Comparison of ENCODE assay signal across 8 cellular contexts in the genomic region with DNA sequence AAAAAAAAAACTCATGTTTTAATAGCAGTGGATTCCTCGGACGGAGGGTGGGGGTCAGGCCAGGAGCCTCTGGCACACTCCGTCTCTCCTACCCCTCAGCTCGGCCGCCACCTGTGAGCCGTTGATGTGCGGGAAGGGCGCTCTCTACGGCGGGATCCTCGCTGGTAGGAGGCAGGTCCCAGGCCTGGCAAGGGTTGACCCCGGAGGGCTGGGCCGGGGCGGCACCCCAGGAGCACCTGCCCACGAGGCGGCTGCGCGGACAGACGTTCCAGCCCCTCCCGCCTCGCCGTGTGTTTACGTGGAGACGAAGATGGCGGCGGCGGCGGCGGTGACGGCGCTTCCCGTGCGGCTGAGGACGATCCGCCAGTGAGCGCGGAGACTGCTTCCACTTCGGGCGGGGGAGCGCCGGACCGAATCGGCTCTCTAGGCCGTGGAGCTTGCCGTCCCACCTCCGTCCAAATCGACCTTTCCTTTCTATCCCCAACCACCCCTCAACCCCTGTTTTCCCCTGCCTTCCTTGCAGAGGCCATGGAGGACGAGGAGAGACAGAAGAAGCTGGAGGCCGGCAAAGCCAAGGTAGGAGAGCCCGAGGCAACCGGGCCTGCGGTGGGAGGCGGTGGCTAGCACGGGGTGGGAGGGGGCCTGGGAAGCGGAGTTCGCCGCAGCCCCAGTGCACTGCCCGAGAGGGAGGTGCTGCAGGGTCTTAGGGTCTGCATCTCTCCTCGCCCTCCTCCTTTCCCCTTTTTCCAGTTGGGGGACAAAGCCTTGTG. TPM values are rescaled to one million over a fixed set of nuclear protein-coding genes. Genes with fewer than 3 reads are reported as not detected.
DNase-seq lines count a peak whose midpoint lies in the region; ATAC-seq, FAIRE-seq and TF ChIP-seq lines count a peak whose summit lies in the region.

A gene (plus strand): TSS at position 291 of the 770 bp plus-strand sequence. CDS start 238 bp downstream, at position 529.

- H3K4me1 ChIP-seq in adrenal gland (replicated peaks in 1 of 2) (peaks cover 16 to 40% of the 10 kb centered on the region in 2 donors), left ventricle myocardium inferior (peaks cover 53% of the 10 kb centered on the region)

- no peaks in the 10 kb centered on the region for H3K27me3 ChIP-seq in adrenal gland
- H3K27me3 ChIP-seq in left ventricle myocardium inferior (ENCODE audit: low read depth): no peaks in the 10 kb centered on the region

- peak; percentile 92 for DNase-seq in NCI-H1105 (lab: John Stamatoyannopoulos, UW)
- peak; percentile 76 to 91 (median 83) for DNase-seq in T-helper 1 cell
- DNase-seq in adrenal gland: peak; percentile 91 to 95 (median 92)
- peak; percentile 91 for DNase-seq in left ventricle myocardium inferior
- DNase-seq in pulmonary artery endothelial cell (ENCODE audit: low read depth, low spot score): peak; percentile 29
- peak; percentile 97 for DNase-seq in urothelium cell line (ENCODE audit: low spot score)

- peak within 1 kb of the TSS; percentile 89 for H3K4me3 ChIP-seq in GM12875 (ENCODE audit: low read depth, low read length)
- H3K4me3 ChIP-seq in adrenal gland: peak within 1 kb of the TSS; percentile 12 to 94 (median 72)
- peak within 1 kb of the TSS; percentile 85 for H3K4me3 ChIP-seq in left ventricle myocardium inferior

- 0 to 1% (median 0%) methylated on average over 9 to 59 of the region's 59 CpGs for WGBS in adrenal gland, 4 donors

- peak; percentile 89 for FAIRE-seq in urothelium cell line (lab: Jason Lieb, UNC)

- TF ChIP-seq CTCF in GM12875 (IDR thresholded peaks at IDR 0.05; ENCODE audit: borderline replicate concordance, insufficient read depth, low read depth, low read length) (no peak), adrenal gland (IDR thresholded peaks at IDR 0.05) (peak in 1 of 6 experiments; percentile 12), left ventricle myocardium inferior (IDR thresholded peaks at IDR 0.05; ENCODE audit: borderline replicate concordance) (no peak)

- intact Hi-C loops in adrenal gland (cut with DNase I) (no loop called here), left ventricle myocardium inferior (cut with micrococcal nuclease) (no loop called here)

- peak; percentile 54 to 93 for TF ChIP-seq POLR2A in adrenal gland (IDR thresholded peaks at IDR 0.05)

- H3K36me3 ChIP-seq in adrenal gland (replicated peaks in 1 of 2) (no peaks in the 10 kb centered on the region), left ventricle myocardium inferior (no peaks in the 10 kb centered on the region)

- H3K9me3 ChIP-seq in adrenal gland (replicated peaks in 1 of 3) (no peaks in the 10 kb centered on the region), left ventricle myocardium inferior (replicated peaks) (no peaks in the 10 kb centered on the region)

- peak; percentile 92 for ATAC-seq in HG02623 (IDR thresholded peaks at IDR 0.05; ENCODE audit: unreplicated experiment)

- H3K27ac ChIP-seq in adrenal gland: peak within 1 kb of the TSS; percentile 75 to 98 (median 91)
- peak within 1 kb of the TSS; percentile 95 for H3K27ac ChIP-seq in left ventricle myocardium inferior (replicated peaks)

RNA-seq across cellular contexts. Expression of the gene that starts here (rescaled TPM):
- total RNA-seq in adrenal gland (10 to 100 TPM; 37.7 to 89.0 (median 65.3) TPM), left ventricle myocardium inferior (49.4 TPM), pulmonary artery endothelial cell (26.8 and 37.3 TPM in 2 replicates)
- polyA plus RNA-seq in adrenal gland: 10 to 100 TPM; 22.7 to 46.0 (median 35.0) TPM

Comparison
In these comparisons a context has a peak if more than half of its experiments do, and no peak if none do; other contexts are left out.
1. Peak in every context shown above with its lines: DNase-seq, ATAC-seq, H3K4me3 ChIP-seq and H3K27ac ChIP-seq.
2. DNase-seq: peak in every context shown above with its lines; median percentile 97 in urothelium cell line; 92 in NCI-H1105; 92 in adrenal gland; 91 in left ventricle myocardium inferior; 83 in T-helper 1 cell; 29 in pulmonary artery endothelial cell.